ENCODE assay signal across 8 cellular contexts in genomic region chr3:153162513-153163348, GRCh38. TPM values are rescaled to one million over a fixed set of nuclear protein-coding genes. Genes with fewer than 3 reads are reported as not detected.
A peak's percentile ranks its signal among the peaks of the same experiment; 100 is the strongest.
DNase-seq lines count a peak whose midpoint lies in the region; ATAC-seq and TF ChIP-seq lines count a peak whose summit lies in the region.

No MANE protein-coding gene starts in this region.

- H3K4me3 ChIP-seq in heart left ventricle, result peak overlapping the region; percentile 44 to 98 (median 82)

- intact Hi-C loops in heart left ventricle (cut with DNase I), result loop anchor here in 8 of 10 donors (2.0 to 10.0 kb wide), 13 partner anchors 60 to 605 kb away; no protein-coding TSS in a partner anchor

- peak; percentile 31 for DNase-seq in NCI-H510A treated with DMSO at 0.1 percent for 48 hours (lab: John Stamatoyannopoulos, UW)
- DNase-seq in NCI-H510A (lab: John Stamatoyannopoulos, UW), result no peak
- no peak for DNase-seq in RWPE1 (ENCODE audit: low spot score)
- DNase-seq in activated naive CD4-positive, alpha-beta T cell treated with anti-CD3 and anti-CD28 coated beads, Interleukin-2, amount 50 U/mL, for 72 hours (ENCODE audit: low spot score in 2 of 2), result peak; percentile 47 to 69
- DNase-seq in heart left ventricle, result peak; percentile 25 to 76 (median 42)
- DNase-seq in pons (ENCODE audit: low spot score), result peak; percentile 19
- no peak for DNase-seq in HuH-7.5 (ENCODE audit: low spot score)

- H3K27ac ChIP-seq in RWPE1 (peak overlapping the region; percentile 100), heart left ventricle (peak overlapping the region; percentile 64 to 98 (median 88))

- no peaks in the 10 kb centered on the region for H3K9me3 ChIP-seq in heart left ventricle

- 0 to 3% (median 0%) methylated on average over 20 to 82 of the region's 82 CpGs for WGBS in heart left ventricle, 4 donors

- no peak for TF ChIP-seq POLR2A in heart left ventricle (IDR thresholded peaks at IDR 0.05)

- CTCF ChIA-PET in RWPE1 (lab: Yijun Ruan, JAX), result interaction anchor here (0.6 to 0.8 kb wide), 3 partner anchors 14 to 120 kb away, joined by 3 to 4 read pairs (median 4); no protein-coding TSS in a partner anchor

- H3K4me1 ChIP-seq in heart left ventricle, result peaks cover 0 to 46% (median 24%) of the 10 kb centered on the region in 12 donors

- peaks cover 16 to 22% of the 10 kb centered on the region in 2 donors for H3K36me3 Mint-ChIP-seq in activated naive CD4-positive, alpha-beta T cell treated with anti-CD3 and anti-CD28 coated beads, Interleukin-2, amount 50 U/mL, for 72 hours

- peak overlapping the region; percentile 86 to 95 for H3K27ac Mint-ChIP-seq in activated naive CD4-positive, alpha-beta T cell treated with anti-CD3 and anti-CD28 coated beads, Interleukin-2, amount 50 U/mL, for 72 hours

- POLR2A ChIA-PET in RWPE1 (lab: Yijun Ruan, JAX; ENCODE audit: low non-redundant PET), result interaction anchor here (0.7 kb wide), 1 partner anchor 111 kb away, joined by 4 read pairs; no protein-coding TSS in a partner anchor

- H3K27me3 ChIP-seq in heart left ventricle, result no peaks in the 10 kb centered on the region

- peaks cover 0 to 20% (median 0%) of the 10 kb centered on the region in 9 donors for H3K36me3 ChIP-seq in heart left ventricle

- ATAC-seq in HG03039 (IDR thresholded peaks at IDR 0.05; ENCODE audit: unreplicated experiment) (peak; percentile 1), heart left ventricle (peak in 2 of 4 donors; percentile 3 to 4)
- peak in 1 of 2 donors; percentile 6 for ATAC-seq in activated naive CD4-positive, alpha-beta T cell treated with anti-CD3 and anti-CD28 coated beads, Interleukin-2, amount 50 U/mL, for 72 hours

- H3K9me3 Mint-ChIP-seq in activated naive CD4-positive, alpha-beta T cell treated with anti-CD3 and anti-CD28 coated beads, Interleukin-2, amount 50 U/mL, for 72 hours, result no peaks in the 10 kb centered on the region

- TF ChIP-seq CTCF in RWPE1 (conservative IDR thresholded peaks at IDR 0.05; ENCODE audit: low read depth) (no peak), heart left ventricle (IDR thresholded peaks at IDR 0.05) (no peak)

RNA-seq across cellular contexts. Expression of gene RAP2B, which starts 0.7 kb away (rescaled TPM):
- 10 to 100 TPM; 12.4 to 12.7 TPM for total RNA-seq in activated naive CD4-positive, alpha-beta T cell treated with anti-CD3 and anti-CD28 coated beads, Interleukin-2, amount 50 U/mL, for 72 hours
- total RNA-seq in heart left ventricle, result 10 to 100 TPM in 2 of 9 donors, 1 to 10 TPM in 7; 2.4 to 23.8 (median 3.8) TPM
- 1 to 10 TPM in 1 of 2 donors, under 1 TPM in 1; 0.99 to 1.5 TPM for polyA plus RNA-seq in heart left ventricle

Comparison
In these comparisons a context has a peak if more than half of its experiments do, and no peak if none do; other contexts are left out.
1. DNase-seq: peak in NCI-H510A treated with DMSO at 0.1 percent for 48 hours (single experiment), activated naive CD4-positive, alpha-beta T cell treated with anti-CD3 and anti-CD28 coated beads, Interleukin-2, amount 50 U/mL, for 72 hours (2 of 2), heart left ventricle (5 of 5) and pons (single experiment); none in NCI-H510A (single experiment), RWPE1 (single experiment) and HuH-7.5 (single experiment).